In the genomic region with DNA sequence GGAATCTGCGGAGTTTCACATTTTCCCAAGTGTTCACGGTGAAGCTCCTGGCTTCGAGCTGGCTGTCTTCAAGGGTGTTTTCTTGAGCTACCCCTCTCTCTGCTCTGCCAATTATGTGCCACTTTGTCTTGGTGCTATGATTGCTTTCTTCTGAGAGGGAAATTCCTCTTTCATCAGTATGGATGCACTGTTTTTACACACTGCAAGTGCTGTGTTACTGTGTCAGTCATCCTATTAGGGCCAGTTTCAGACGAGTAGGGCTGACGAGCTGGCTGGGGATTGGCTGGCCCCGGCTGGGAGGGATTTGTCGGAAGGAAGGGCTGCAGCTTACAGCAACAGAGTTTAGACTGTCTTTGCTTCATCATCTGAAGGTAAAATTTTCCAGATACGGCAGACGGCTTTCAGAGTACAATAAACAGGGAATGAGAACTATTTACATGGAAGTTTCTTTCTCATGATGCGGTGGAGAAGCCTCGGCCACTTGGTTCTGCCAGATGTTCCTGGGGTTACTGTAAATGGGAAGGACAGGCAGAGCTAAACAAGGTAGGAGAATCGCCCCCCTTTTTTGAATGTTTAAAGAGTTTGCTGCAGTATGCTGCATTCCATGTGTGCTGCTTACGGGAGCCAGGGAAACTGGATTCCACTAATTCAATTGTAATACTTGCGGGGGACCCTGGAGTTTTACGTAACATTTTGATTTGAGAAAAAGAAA, we compare ENCODE assay signal across 8 cellular contexts. TPM values are rescaled to one million over a fixed set of nuclear protein-coding genes. Genes with fewer than 3 reads are reported as not detected.
DNase-seq lines count a peak whose midpoint lies in the region; ATAC-seq, FAIRE-seq and TF ChIP-seq lines count a peak whose summit lies in the region.

A gene with protein sequence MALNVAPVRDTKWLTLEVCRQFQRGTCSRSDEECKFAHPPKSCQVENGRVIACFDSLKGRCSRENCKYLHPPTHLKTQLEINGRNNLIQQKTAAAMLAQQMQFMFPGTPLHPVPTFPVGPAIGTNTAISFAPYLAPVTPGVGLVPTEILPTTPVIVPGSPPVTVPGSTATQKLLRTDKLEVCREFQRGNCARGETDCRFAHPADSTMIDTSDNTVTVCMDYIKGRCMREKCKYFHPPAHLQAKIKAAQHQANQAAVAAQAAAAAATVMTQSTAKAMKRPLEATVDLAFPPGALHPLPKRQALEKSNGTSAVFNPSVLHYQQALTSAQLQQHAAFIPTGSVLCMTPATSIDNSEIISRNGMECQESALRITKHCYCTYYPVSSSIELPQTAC (plus strand): TSS at position 345 of the 712 bp plus-strand sequence. CDS start 53,903 bp downstream, outside the sequence.

- H3K4me3 ChIP-seq in coronary artery = peak within 1 kb of the TSS; percentile 72

- H3K27me3 Mint-ChIP-seq in activated CD4-positive, alpha-beta T cell treated with anti-CD3 and anti-CD28 coated beads, Interleukin-2, amount 10 ng/mL, durations not matched to agents 7 days and 5 days = no peaks in the 10 kb centered on the region

- H3K27ac Mint-ChIP-seq in activated CD4-positive, alpha-beta T cell treated with anti-CD3 and anti-CD28 coated beads, Interleukin-2, amount 10 ng/mL, durations not matched to agents 7 days and 5 days = peak within 1 kb of the TSS; percentile 87

- peak; percentile 97 for FAIRE-seq in GM19239 (lab: Jason Lieb, UNC)

- H3K9me3 Mint-ChIP-seq in activated CD4-positive, alpha-beta T cell treated with anti-CD3 and anti-CD28 coated beads, Interleukin-2, amount 10 ng/mL, durations not matched to agents 7 days and 5 days = no peaks in the 10 kb centered on the region

- POLR2A ChIA-PET in activated CD4-positive, alpha-beta T cell treated with anti-CD3 and anti-CD28 coated beads, Interleukin-2, amount 10 ng/mL, durations not matched to agents 7 days and 5 days (lab: Charles Lee) = interaction anchor here (0.6 to 0.9 kb wide), 3 partner anchors 12 to 212 kb away, joined by 3 to 5 read pairs (median 4); partner anchors contain the start of gene RAP2A

- ATAC-seq in HG03442 (IDR thresholded peaks at IDR 0.05; ENCODE audit: unreplicated experiment) = peak; percentile 93

- peak within 1 kb of the TSS; percentile 90 to 96 for H3K27ac ChIP-seq in coronary artery

- TF ChIP-seq CTCF in coronary artery (IDR thresholded peaks at IDR 0.05) = no peak

- DNase-seq in Ammon's horn (ENCODE audit: low spot score) (peak; percentile 99), GM19239 (ENCODE audit: insufficient read length, low spot score) (peak; percentile 63), NCI-H510A treated with DMSO at 0.1 percent for 48 hours (lab: John Stamatoyannopoulos, UW) (peak; percentile 86), coronary artery (ENCODE audit: low spot score) (peak; percentile 96), left kidney (ENCODE audit: low read depth, low spot score) (peak; percentile 97)
- peak; percentile 91 for DNase-seq in activated CD4-positive, alpha-beta T cell treated with anti-CD3 and anti-CD28 coated beads, Interleukin-2, amount 10 ng/mL, durations not matched to agents 7 days and 5 days
- DNase-seq in stimulated activated CD4-positive, alpha-beta T cell treated with anti-CD3 and anti-CD28 coated beads, Interleukin-1b, Interleukin-23, amount 100 ng/mL, for 48 hours = peak; percentile 88

- H3K4me1 Mint-ChIP-seq in activated CD4-positive, alpha-beta T cell treated with anti-CD3 and anti-CD28 coated beads, Interleukin-2, amount 10 ng/mL, durations not matched to agents 7 days and 5 days = peaks cover 48% of the 10 kb centered on the region

- CTCF ChIA-PET in activated CD4-positive, alpha-beta T cell treated with anti-CD3 and anti-CD28 coated beads, Interleukin-2, amount 10 ng/mL, durations not matched to agents 7 days and 5 days (lab: Charles Lee) = interaction anchor here (1.0 to 2.4 kb wide), 4 partner anchors 9 to 21 kb away, joined by 3 to 8 read pairs (median 4); no protein-coding TSS in a partner anchor

- H3K36me3 Mint-ChIP-seq in activated CD4-positive, alpha-beta T cell treated with anti-CD3 and anti-CD28 coated beads, Interleukin-2, amount 10 ng/mL, durations not matched to agents 7 days and 5 days (ENCODE audit: low read depth) = no peaks in the 10 kb centered on the region

- peak within 1 kb of the TSS; percentile 84 for H3K4me3 Mint-ChIP-seq in activated CD4-positive, alpha-beta T cell treated with anti-CD3 and anti-CD28 coated beads, Interleukin-2, amount 10 ng/mL, durations not matched to agents 7 days and 5 days

RNA-seq across cellular contexts. Expression of the gene that starts here (rescaled TPM):
- total RNA-seq in activated CD4-positive, alpha-beta T cell treated with anti-CD3 and anti-CD28 coated beads, Interleukin-2, amount 10 ng/mL, durations not matched to agents 7 days and 5 days = 10 to 100 TPM; 13.4 to 15.5 TPM

Comparison
In these comparisons a context has a peak if more than half of its experiments do, and no peak if none do; other contexts are left out.
1. Peak in every context shown above with its lines: DNase-seq, ATAC-seq, H3K4me3 ChIP-seq and H3K27ac ChIP-seq.